ENCODE assay signal across 15 cellular contexts in the genomic region with DNA sequence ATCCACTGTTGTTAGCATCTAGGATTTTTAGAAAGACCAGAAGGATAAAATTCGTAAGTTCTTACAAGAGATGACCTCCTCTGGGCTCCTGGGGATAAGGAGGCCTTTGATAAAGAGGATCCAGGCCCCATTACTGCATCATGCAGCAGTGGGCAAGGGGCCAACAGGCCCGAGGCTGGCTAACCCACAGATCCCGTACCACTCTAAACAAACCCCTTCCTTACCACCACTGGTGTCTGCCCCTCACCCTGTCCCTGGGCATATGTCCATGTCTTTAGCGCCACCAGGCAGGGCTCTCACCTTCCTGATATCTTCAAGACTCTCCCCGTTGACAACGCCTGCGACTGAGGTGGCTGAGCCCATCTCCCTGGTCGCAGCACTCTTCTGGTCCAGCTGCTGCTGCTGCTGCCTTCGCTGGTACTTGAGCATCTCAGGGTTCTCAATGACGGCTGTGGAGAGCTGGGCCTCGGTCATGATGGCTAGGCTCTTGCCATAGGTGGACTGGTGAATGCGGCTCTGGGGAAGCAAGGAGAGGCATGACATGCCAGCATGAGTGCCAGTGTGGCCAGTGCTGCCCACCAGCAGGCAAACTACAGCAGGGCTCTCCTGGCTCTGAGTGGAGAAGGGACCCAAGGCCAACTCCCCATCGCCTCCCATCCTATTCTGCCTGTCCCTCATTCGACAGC. TPM values are rescaled to one million over a fixed set of nuclear protein-coding genes. Genes with fewer than 3 reads are reported as not detected.
DNase-seq lines count a peak whose midpoint lies in the region; ATAC-seq lines count a peak whose summit lies in the region.
"Had no signal": no experiment of that assay in that cellular context is flagged by ENCODE, and none has a peak within 500 bp of the region (broad histone marks: within the 10 kb centered on the region; RNA-seq: fewer than 3 reads in every experiment).

No MANE protein-coding gene starts in this region.

- CTCF ChIA-PET in activated CD8-positive, alpha-beta memory T cell treated with anti-CD3 and anti-CD28 coated beads, Interleukin-2, amount 10 ng/mL, durations not matched to agents 7 days and 5 days (lab: Charles Lee): interaction anchor here (0.6 to 1.7 kb wide), 2 partner anchors 10 to 168 kb away, joined by 3 read pairs; no protein-coding TSS in a partner anchor

- no peaks in the 10 kb centered on the region for H3K27me3 Mint-ChIP-seq in activated CD8-positive, alpha-beta memory T cell treated with anti-CD3 and anti-CD28 coated beads, Interleukin-2, amount 10 ng/mL, durations not matched to agents 7 days and 5 days
- no peaks in the 10 kb centered on the region for H3K27me3 Mint-ChIP-seq in central memory CD8-positive, alpha-beta T cell
- H3K27me3 Mint-ChIP-seq in memory B cell: no peaks in the 10 kb centered on the region
- H3K27me3 Mint-ChIP-seq in effector memory CD8-positive, alpha-beta T cell: no peaks in the 10 kb centered on the region

- no peak overlapping the region for H3K27ac Mint-ChIP-seq in activated CD8-positive, alpha-beta memory T cell treated with anti-CD3 and anti-CD28 coated beads, Interleukin-2, amount 10 ng/mL, durations not matched to agents 7 days and 5 days
- H3K27ac Mint-ChIP-seq in central memory CD8-positive, alpha-beta T cell (ENCODE audit: low read depth): peak overlapping the region; percentile 13
- peak overlapping the region; percentile 73 for H3K27ac Mint-ChIP-seq in memory B cell
- H3K27ac Mint-ChIP-seq in effector memory CD8-positive, alpha-beta T cell: peak overlapping the region in 1 of 2 donors; percentile 49
- H3K27ac Mint-ChIP-seq: CD8-positive, alpha-beta T cell had no signal

- peaks cover 41% of the 10 kb centered on the region for H3K36me3 Mint-ChIP-seq in activated CD8-positive, alpha-beta memory T cell treated with anti-CD3 and anti-CD28 coated beads, Interleukin-2, amount 10 ng/mL, durations not matched to agents 7 days and 5 days
- peaks cover 57% of the 10 kb centered on the region for H3K36me3 Mint-ChIP-seq in central memory CD8-positive, alpha-beta T cell (ENCODE audit: insufficient read depth)
- H3K36me3 Mint-ChIP-seq in memory B cell: peaks cover 36% of the 10 kb centered on the region
- peaks cover 71% of the 10 kb centered on the region for H3K36me3 Mint-ChIP-seq in effector memory CD8-positive, alpha-beta T cell (ENCODE audit: insufficient read depth)

- no peak for ATAC-seq in activated CD8-positive, alpha-beta memory T cell treated with anti-CD3 and anti-CD28 coated beads, Interleukin-2, amount 10 ng/mL, durations not matched to agents 7 days and 5 days
- no peak for ATAC-seq in central memory CD8-positive, alpha-beta T cell (replicated peaks; ENCODE audit: extremely low read depth, poor library complexity, severe bottlenecking)
- ATAC-seq in memory B cell (ENCODE audit: low read depth): no peak
- ATAC-seq in effector memory CD8-positive, alpha-beta T cell (replicated peaks): no peak
- ATAC-seq: CD8-positive, alpha-beta T cell had no signal

- DNase-seq in activated CD8-positive, alpha-beta memory T cell treated with anti-CD3 and anti-CD28 coated beads for 24 hours: peak; percentile 35
- no peak for DNase-seq in activated CD8-positive, alpha-beta memory T cell treated with anti-CD3 and anti-CD28 coated beads, Interleukin-2, amount 10 ng/mL, durations not matched to agents 7 days and 5 days
- no peak for DNase-seq in central memory CD8-positive, alpha-beta T cell (ENCODE audit: low spot score in 2 of 2)
- no peak for DNase-seq in memory B cell (ENCODE audit: low spot score in 2 of 2)
- DNase-seq in effector memory CD8-positive, alpha-beta T cell: no peak
- no peak for DNase-seq in AG20443 (ENCODE audit: low spot score)
- DNase-seq in activated gamma-delta T cell treated with Interleukin-2 at 50 U/mL for 16 hours: no peak
- DNase-seq: 8988T; CD8-positive, alpha-beta T cell; COR-L47; DMS153; DMS79 treated with DMSO at 0.1 percent for 48 hours; EL; GOT3; H9 had no signal

- no peak overlapping the region for H3K4me3 Mint-ChIP-seq in activated CD8-positive, alpha-beta memory T cell treated with anti-CD3 and anti-CD28 coated beads, Interleukin-2, amount 10 ng/mL, durations not matched to agents 7 days and 5 days
- no peak overlapping the region for H3K4me3 Mint-ChIP-seq in central memory CD8-positive, alpha-beta T cell
- no peak overlapping the region for H3K4me3 Mint-ChIP-seq in memory B cell
- H3K4me3 Mint-ChIP-seq in effector memory CD8-positive, alpha-beta T cell: no peak overlapping the region
- H3K4me3 Mint-ChIP-seq: CD8-positive, alpha-beta T cell; H9 had no signal

- no peaks in the 10 kb centered on the region for H3K9me3 Mint-ChIP-seq in activated CD8-positive, alpha-beta memory T cell treated with anti-CD3 and anti-CD28 coated beads, Interleukin-2, amount 10 ng/mL, durations not matched to agents 7 days and 5 days (ENCODE audit: low read depth)
- H3K9me3 Mint-ChIP-seq in central memory CD8-positive, alpha-beta T cell: no peaks in the 10 kb centered on the region
- H3K9me3 Mint-ChIP-seq in memory B cell: no peaks in the 10 kb centered on the region
- no peaks in the 10 kb centered on the region for H3K9me3 Mint-ChIP-seq in effector memory CD8-positive, alpha-beta T cell
- H3K9me3 Mint-ChIP-seq: CD8-positive, alpha-beta T cell; H9 had no signal

- H3K4me1 Mint-ChIP-seq in activated CD8-positive, alpha-beta memory T cell treated with anti-CD3 and anti-CD28 coated beads, Interleukin-2, amount 10 ng/mL, durations not matched to agents 7 days and 5 days: no peaks in the 10 kb centered on the region
- H3K4me1 Mint-ChIP-seq in central memory CD8-positive, alpha-beta T cell: no peaks in the 10 kb centered on the region
- H3K4me1 Mint-ChIP-seq in memory B cell: no peaks in the 10 kb centered on the region
- H3K4me1 Mint-ChIP-seq in effector memory CD8-positive, alpha-beta T cell (ENCODE audit: low read depth in 2 of 2): no peaks in the 10 kb centered on the region
- H3K4me1 Mint-ChIP-seq: H9 had no signal

RNA-seq across cellular contexts. Expression of gene HIRA, which starts 46.2 kb away (rescaled TPM):
- 10 to 100 TPM; 57.8 to 67.0 TPM for total RNA-seq in activated CD8-positive, alpha-beta memory T cell treated with anti-CD3 and anti-CD28 coated beads, Interleukin-2, amount 10 ng/mL, durations not matched to agents 7 days and 5 days

RNA-seq across cellular contexts. Expression of gene MRPL40, which starts 47.0 kb away (rescaled TPM):
- total RNA-seq in activated CD8-positive, alpha-beta memory T cell treated with anti-CD3 and anti-CD28 coated beads, Interleukin-2, amount 10 ng/mL, durations not matched to agents 7 days and 5 days: 10 to 100 TPM; 27.0 to 32.4 TPM
